ENCODE assay signal across 1 cellular context in the genomic region with DNA sequence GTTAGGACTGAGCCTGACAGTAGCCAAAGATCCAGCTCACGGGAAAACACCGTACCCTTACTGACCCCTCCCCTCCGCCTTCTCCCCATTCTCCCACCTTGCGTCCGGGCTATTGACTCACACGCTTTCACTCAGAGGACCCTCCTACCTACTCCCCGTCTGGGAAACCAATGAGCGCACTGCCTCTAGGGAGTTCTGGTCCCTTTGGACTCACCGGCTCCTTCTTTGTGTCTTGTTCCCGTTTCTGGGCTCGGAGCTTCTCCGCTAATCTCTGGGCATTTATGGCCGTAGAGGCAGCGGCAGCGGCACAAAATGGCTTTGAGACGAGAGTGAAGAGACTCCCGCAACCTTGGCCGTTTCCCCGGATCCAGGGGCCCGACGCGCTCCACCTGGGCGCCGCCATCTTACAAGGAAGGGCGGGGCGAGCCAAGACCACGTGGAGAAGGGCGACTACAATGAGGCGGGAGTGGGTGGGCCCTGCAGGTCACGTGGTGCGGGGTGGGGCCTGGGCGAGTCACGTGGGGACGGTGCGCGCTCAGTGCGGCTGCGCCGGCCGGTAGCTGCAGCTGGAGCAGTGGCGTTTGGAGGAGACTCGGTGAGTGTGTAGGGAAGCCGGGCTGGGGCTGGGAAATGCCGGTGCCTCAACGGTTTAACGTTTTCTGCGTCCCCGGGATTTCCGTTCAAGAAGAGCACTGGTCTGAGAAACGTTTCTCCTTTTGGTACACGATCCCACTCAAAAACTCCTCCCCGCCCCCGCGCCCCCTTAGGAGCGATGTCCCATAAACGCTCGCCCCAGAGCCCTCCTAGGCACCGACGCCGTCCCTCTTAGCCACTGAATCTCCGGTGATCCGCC.
A peak's percentile ranks its signal among the peaks of the same experiment; 100 is the strongest.
TF ChIP-seq lines count a peak whose summit lies in the region.

TSS of gene FAM118B (plus strand) at position 547 of the 853 bp plus-strand sequence. CDS start 23,220 bp downstream, outside the sequence.
A gene with protein sequence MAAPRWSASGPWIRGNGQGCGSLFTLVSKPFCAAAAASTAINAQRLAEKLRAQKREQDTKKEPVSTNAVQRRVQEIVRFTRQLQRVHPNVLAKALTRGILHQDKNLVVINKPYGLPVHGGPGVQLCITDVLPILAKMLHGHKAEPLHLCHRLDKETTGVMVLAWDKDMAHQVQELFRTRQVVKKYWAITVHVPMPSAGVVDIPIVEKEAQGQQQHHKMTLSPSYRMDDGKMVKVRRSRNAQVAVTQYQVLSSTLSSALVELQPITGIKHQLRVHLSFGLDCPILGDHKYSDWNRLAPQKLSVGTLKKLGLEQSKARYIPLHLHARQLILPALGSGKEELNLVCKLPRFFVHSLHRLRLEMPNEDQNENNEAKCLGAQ (minus strand): TSS at position 415 of the 853 bp plus-strand sequence. CDS start 12 bp downstream, at position 403.

TF ChIP-seq in K562, 482 proteins besides CTCF, POLR2A, EP300 and RAD21 (continued from another document and continues in another):
- TF ChIP-seq, protein P1, sequence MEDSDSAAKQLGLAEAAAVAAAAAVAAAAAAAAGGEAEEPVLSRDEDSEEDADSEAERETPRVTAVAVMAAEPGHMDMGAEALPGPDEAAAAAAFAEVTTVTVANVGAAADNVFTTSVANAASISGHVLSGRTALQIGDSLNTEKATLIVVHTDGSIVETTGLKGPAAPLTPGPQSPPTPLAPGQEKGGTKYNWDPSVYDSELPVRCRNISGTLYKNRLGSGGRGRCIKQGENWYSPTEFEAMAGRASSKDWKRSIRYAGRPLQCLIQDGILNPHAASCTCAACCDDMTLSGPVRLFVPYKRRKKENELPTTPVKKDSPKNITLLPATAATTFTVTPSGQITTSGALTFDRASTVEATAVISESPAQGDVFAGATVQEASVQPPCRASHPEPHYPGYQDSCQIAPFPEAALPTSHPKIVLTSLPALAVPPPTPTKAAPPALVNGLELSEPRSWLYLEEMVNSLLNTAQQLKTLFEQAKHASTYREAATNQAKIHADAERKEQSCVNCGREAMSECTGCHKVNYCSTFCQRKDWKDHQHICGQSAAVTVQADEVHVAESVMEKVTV (CRISPR knock-in tag; IDR thresholded peaks at IDR 0.05), result no peak
- TF ChIP-seq SP2 (IDR thresholded peaks at IDR 0.05; ENCODE audit: extremely low read depth, low read depth, low read length, poor library complexity, severe bottlenecking) (no peak), MITF (IDR thresholded peaks at IDR 0.05) (peak; percentile 91), ESRRA (IDR thresholded peaks at IDR 0.05; ENCODE audit: borderline replicate concordance, low read depth) (no peak), BMI1 (IDR thresholded peaks at IDR 0.05; ENCODE audit: low read length) (no peak), ZBTB12 (CRISPR knock-in tag; IDR thresholded peaks at IDR 0.05) (no peak), FOS (IDR thresholded peaks at IDR 0.05; ENCODE audit: extremely low read depth, insufficient read length) (peak; percentile 92), JUNB (CRISPR knock-in tag; conservative IDR thresholded peaks at IDR 0.05) (no peak), ETS2 (tag; IDR thresholded peaks at IDR 0.05; ENCODE audit: borderline replicate concordance, poor library complexity, severe bottlenecking) (no peak), ZNF175 (CRISPR knock-in tag; IDR thresholded peaks at IDR 0.05; ENCODE audit: low read depth) (no peak), ZNF408 (CRISPR knock-in tag; IDR thresholded peaks at IDR 0.05; ENCODE audit: low read depth) (no peak), SOX6 (IDR thresholded peaks at IDR 0.05) (no peak), C11orf30 (IDR thresholded peaks at IDR 0.05; ENCODE audit: low read depth) (peak; percentile 98), NFIX (CRISPR knock-in tag; IDR thresholded peaks at IDR 0.05; ENCODE audit: low read depth) (no peak), ZNF511 (CRISPR knock-in tag; IDR thresholded peaks at IDR 0.05) (no peak), HLTF (IDR thresholded peaks at IDR 0.05) (no peak), SMARCA5 (IDR thresholded peaks at IDR 0.05) (no peak), TOE1 (IDR thresholded peaks at IDR 0.05; ENCODE audit: borderline replicate concordance) (peak; percentile 99), TOE1 (CRISPR knock-in tag; IDR thresholded peaks at IDR 0.05; ENCODE audit: borderline replicate concordance, low read depth) (no peak), ATF1 (CRISPR knock-in tag; IDR thresholded peaks at IDR 0.05) (no peak), ATF1 (tag; IDR thresholded peaks at IDR 0.05) (peak; percentile 75), ARNT (IDR thresholded peaks at IDR 0.05) (no peak), ARID3B (CRISPR knock-in tag; IDR thresholded peaks at IDR 0.05; ENCODE audit: borderline replicate concordance) (no peak), CHAMP1 (IDR thresholded peaks at IDR 0.05) (no peak), POLR2H (tag; IDR thresholded peaks at IDR 0.05; ENCODE audit: low read depth) (peak; percentile 28; the same call in 1 of the 2 replicates), BHLHE40 (IDR thresholded peaks at IDR 0.05; ENCODE audit: low read length) (peak; percentile 90), RBFOX2 (IDR thresholded peaks at IDR 0.05; ENCODE audit: low read depth, low read length) (peak; percentile 95), ZNF12 (CRISPR knock-in tag; IDR thresholded peaks at IDR 0.05) (no peak), ZNF444 (CRISPR knock-in tag; IDR thresholded peaks at IDR 0.05) (no peak), ZC3H4 (CRISPR knock-in tag; IDR thresholded peaks at IDR 0.05; ENCODE audit: borderline replicate concordance) (no peak), JUN (IDR thresholded peaks at IDR 0.05; ENCODE audit: borderline replicate concordance, low read depth, low read length) (peak; percentile 89; the same call in 1 of the 2 replicates), JUN (CRISPR knock-in tag; IDR thresholded peaks at IDR 0.05; ENCODE audit: borderline replicate concordance) (no peak), SAFB2 (IDR thresholded peaks at IDR 0.05; ENCODE audit: borderline replicate concordance, low read depth, low read length, severe bottlenecking) (no peak), ZNF143 (CRISPR knock-in tag; IDR thresholded peaks at IDR 0.05) (0 out of 2 replicates have a peak, but pooled peaks have one; percentile 15), ZNF146 (CRISPR knock-in tag; IDR thresholded peaks at IDR 0.05; ENCODE audit: unreplicated experiment) (no peak), POLR2AphosphoS2 (IDR thresholded peaks at IDR 0.05; ENCODE audit: low read length) (no peak), STAT5A (IDR thresholded peaks at IDR 0.05; ENCODE audit: borderline replicate concordance, low read length) (no peak), ZNF449 (CRISPR knock-in tag; IDR thresholded peaks at IDR 0.05) (no peak), ZNF324 (CRISPR knock-in tag; IDR thresholded peaks at IDR 0.05) (no peak), NR2C2 (CRISPR knock-in tag; IDR thresholded peaks at IDR 0.05) (0 out of 2 replicates have a peak, but pooled peaks have one; percentile 53), NR2C2 (tag; IDR thresholded peaks at IDR 0.05) (no peak), MAX (CRISPR knock-in tag; IDR thresholded peaks at IDR 0.05) (peak; percentile 99), MAFF (IDR thresholded peaks at IDR 0.05; ENCODE audit: low read length) (no peak), HDAC6 (IDR thresholded peaks at IDR 0.05; ENCODE audit: low read depth, low read length) (no peak), POLR2B (IDR thresholded peaks at IDR 0.05; ENCODE audit: low read depth, partially characterized antibody) (peak; percentile 79), HNRNPLL (IDR thresholded peaks at IDR 0.05; ENCODE audit: low read depth, low read length, poor library complexity, severe bottlenecking) (no peak), SAP30 (IDR thresholded peaks at IDR 0.05; ENCODE audit: borderline replicate concordance, insufficient read depth, low read depth, low read length, poor library complexity, severe bottlenecking) (peak; percentile 97), BRCA1 (IDR thresholded peaks at IDR 0.05) (no peak), BRCA1 (CRISPR knock-in tag; IDR thresholded peaks at IDR 0.05) (no peak), RBM17 (IDR thresholded peaks at IDR 0.05; ENCODE audit: borderline replicate concordance, low read depth, low read length) (no peak)
- TF ChIP-seq, protein P2, sequence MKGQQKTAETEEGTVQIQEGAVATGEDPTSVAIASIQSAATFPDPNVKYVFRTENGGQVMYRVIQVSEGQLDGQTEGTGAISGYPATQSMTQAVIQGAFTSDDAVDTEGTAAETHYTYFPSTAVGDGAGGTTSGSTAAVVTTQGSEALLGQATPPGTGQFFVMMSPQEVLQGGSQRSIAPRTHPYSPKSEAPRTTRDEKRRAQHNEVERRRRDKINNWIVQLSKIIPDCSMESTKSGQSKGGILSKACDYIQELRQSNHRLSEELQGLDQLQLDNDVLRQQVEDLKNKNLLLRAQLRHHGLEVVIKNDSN (CRISPR knock-in tag; IDR thresholded peaks at IDR 0.05), result peak; percentile 100
- TF ChIP-seq, protein P3, sequence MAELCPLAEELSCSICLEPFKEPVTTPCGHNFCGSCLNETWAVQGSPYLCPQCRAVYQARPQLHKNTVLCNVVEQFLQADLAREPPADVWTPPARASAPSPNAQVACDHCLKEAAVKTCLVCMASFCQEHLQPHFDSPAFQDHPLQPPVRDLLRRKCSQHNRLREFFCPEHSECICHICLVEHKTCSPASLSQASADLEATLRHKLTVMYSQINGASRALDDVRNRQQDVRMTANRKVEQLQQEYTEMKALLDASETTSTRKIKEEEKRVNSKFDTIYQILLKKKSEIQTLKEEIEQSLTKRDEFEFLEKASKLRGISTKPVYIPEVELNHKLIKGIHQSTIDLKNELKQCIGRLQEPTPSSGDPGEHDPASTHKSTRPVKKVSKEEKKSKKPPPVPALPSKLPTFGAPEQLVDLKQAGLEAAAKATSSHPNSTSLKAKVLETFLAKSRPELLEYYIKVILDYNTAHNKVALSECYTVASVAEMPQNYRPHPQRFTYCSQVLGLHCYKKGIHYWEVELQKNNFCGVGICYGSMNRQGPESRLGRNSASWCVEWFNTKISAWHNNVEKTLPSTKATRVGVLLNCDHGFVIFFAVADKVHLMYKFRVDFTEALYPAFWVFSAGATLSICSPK (IDR thresholded peaks at IDR 0.05; ENCODE audit: borderline replicate concordance), result no peak
